Comparison of ENCODE assay signal across 11 cellular contexts in the genomic region with DNA sequence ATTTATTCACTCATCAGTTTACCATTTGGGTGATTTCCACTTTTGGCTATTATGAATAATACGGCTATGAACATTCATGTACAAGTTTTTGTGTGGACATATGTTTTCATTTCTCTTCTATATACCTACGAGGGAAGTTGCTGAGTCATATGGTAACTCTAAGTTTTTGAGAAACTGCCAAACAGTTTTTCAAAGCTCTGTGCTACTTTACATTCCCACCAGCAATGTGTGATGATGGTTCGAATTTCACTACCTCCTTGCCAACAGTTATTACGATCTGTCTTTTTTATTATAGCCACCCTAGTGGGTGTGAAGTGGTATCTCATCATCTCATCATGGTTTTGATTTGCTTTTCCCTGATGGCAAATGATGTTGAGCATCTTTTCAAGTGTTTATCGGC.
A peak's percentile ranks its signal among the peaks of the same experiment; 100 is the strongest.
DNase-seq lines count a peak whose midpoint lies in the region; ATAC-seq, FAIRE-seq and TF ChIP-seq lines count a peak whose summit lies in the region.
"Had no signal": no experiment of that assay in that cellular context is flagged by ENCODE, and none has a peak within 500 bp of the region (broad histone marks: within the 10 kb centered on the region; RNA-seq: fewer than 3 reads in every experiment).

No MANE protein-coding gene starts in this region.

- no peak for ATAC-seq in HG03442 (IDR thresholded peaks at IDR 0.05; ENCODE audit: unreplicated experiment)
- ATAC-seq in GM23338: no peak

- no peaks in the 10 kb centered on the region for H3K36me3 ChIP-seq in GM23338 (ENCODE audit: insufficient read depth)

- no peak overlapping the region for H2AFZ ChIP-seq in GM23338

- H3K27me3 ChIP-seq in GM23338 (ENCODE audit: insufficient read depth): no peaks in the 10 kb centered on the region

- TF ChIP-seq POLR2A in H54 (IDR thresholded peaks at IDR 0.05; ENCODE audit: low read depth, low read length): no peak

- no peak for TF ChIP-seq CTCF in GM23338 (conservative IDR thresholded peaks at IDR 0.05; ENCODE audit: low read depth in 2 of 2)

- no peaks in the 10 kb centered on the region for H3F3A ChIP-seq in GM23338 (replicated peaks; ENCODE audit: low read depth)

- no peaks in the 10 kb centered on the region for H3K79me2 ChIP-seq in GM23338 (replicated peaks; ENCODE audit: insufficient read depth)

- H3K4me3 ChIP-seq in GM23338: no peak overlapping the region

- DNase-seq in EL: peak; percentile 72
- DNase-seq in H54 (ENCODE audit: insufficient read length, low spot score): no peak
- peak; percentile 44 for DNase-seq in NCI-H446 treated with DMSO at 0.1 percent for 48 hours (lab: John Stamatoyannopoulos, UW)
- peak; percentile 91 for DNase-seq in fibroblast of peridontal ligament (ENCODE audit: extremely low read depth)
- no peak for DNase-seq in GM23338 (ENCODE audit: low spot score)
- DNase-seq in activated gamma-delta T cell (lab: John Stamatoyannopoulos, UW): no peak
- DNase-seq in glomerular visceral epithelial cell (ENCODE audit: extremely low spot score): no peak
- DNase-seq: activated CD4-positive, alpha-beta T cell treated with anti-CD3 and anti-CD28 coated beads, Interleukin-2, amount 50 U/mL, for 1 hour; islet precursor cell; NCI-H82 had no signal

- no peak overlapping the region for H3K27ac Mint-ChIP-seq in GM23338

- peaks cover 7% of the 10 kb centered on the region for H3K27me3 Mint-ChIP-seq in GM23338 (ENCODE audit: insufficient read depth, low read depth, poor library complexity)

- H3K9me3 Mint-ChIP-seq in GM23338: no peaks in the 10 kb centered on the region

- H3K4me1 Mint-ChIP-seq in GM23338: peaks cover 22% of the 10 kb centered on the region

- H3K9me2 ChIP-seq in GM23338 (ENCODE audit: insufficient read depth): no peaks in the 10 kb centered on the region

- peaks cover 16% of the 10 kb centered on the region for H3K4me1 ChIP-seq in GM23338 (ENCODE audit: insufficient read depth)

- no peak overlapping the region for H3K4me3 Mint-ChIP-seq in GM23338

- H3K27ac ChIP-seq in GM23338 (ENCODE audit: low read depth): no peak overlapping the region

- H3K4me2 ChIP-seq in GM23338: no peak overlapping the region

- peak; percentile 11 for FAIRE-seq in H54 (lab: Jason Lieb, UNC)

- H4K20me1 ChIP-seq in GM23338 (replicated peaks; ENCODE audit: insufficient read depth): no peaks in the 10 kb centered on the region

- no peaks in the 10 kb centered on the region for H3K36me3 Mint-ChIP-seq in GM23338 (ENCODE audit: low read depth)

TF ChIP-seq in GM23338, 12 proteins besides CTCF, POLR2A, EP300 and RAD21 (continues in another document):
- TF ChIP-seq POLR2AphosphoS5 (IDR thresholded peaks at IDR 0.05; ENCODE audit: low read depth) (no peak), EZH2 (IDR thresholded peaks at IDR 0.05; ENCODE audit: low read depth, unreplicated experiment) (no peak), ZNF114 (CRISPR knock-in tag; IDR thresholded peaks at IDR 0.05) (no peak), CREB1 (CRISPR knock-in tag; IDR thresholded peaks at IDR 0.05; ENCODE audit: low read depth) (no peak), ZNF331 (CRISPR knock-in tag; IDR thresholded peaks at IDR 0.05; ENCODE audit: low read depth) (no peak), JUNB (IDR thresholded peaks at IDR 0.05; ENCODE audit: unreplicated experiment) (no peak), STAT1 (IDR thresholded peaks at IDR 0.05; ENCODE audit: unreplicated experiment) (no peak), NANOG (IDR thresholded peaks at IDR 0.05; ENCODE audit: borderline replicate concordance) (no peak)
- TF ChIP-seq, protein P1, sequence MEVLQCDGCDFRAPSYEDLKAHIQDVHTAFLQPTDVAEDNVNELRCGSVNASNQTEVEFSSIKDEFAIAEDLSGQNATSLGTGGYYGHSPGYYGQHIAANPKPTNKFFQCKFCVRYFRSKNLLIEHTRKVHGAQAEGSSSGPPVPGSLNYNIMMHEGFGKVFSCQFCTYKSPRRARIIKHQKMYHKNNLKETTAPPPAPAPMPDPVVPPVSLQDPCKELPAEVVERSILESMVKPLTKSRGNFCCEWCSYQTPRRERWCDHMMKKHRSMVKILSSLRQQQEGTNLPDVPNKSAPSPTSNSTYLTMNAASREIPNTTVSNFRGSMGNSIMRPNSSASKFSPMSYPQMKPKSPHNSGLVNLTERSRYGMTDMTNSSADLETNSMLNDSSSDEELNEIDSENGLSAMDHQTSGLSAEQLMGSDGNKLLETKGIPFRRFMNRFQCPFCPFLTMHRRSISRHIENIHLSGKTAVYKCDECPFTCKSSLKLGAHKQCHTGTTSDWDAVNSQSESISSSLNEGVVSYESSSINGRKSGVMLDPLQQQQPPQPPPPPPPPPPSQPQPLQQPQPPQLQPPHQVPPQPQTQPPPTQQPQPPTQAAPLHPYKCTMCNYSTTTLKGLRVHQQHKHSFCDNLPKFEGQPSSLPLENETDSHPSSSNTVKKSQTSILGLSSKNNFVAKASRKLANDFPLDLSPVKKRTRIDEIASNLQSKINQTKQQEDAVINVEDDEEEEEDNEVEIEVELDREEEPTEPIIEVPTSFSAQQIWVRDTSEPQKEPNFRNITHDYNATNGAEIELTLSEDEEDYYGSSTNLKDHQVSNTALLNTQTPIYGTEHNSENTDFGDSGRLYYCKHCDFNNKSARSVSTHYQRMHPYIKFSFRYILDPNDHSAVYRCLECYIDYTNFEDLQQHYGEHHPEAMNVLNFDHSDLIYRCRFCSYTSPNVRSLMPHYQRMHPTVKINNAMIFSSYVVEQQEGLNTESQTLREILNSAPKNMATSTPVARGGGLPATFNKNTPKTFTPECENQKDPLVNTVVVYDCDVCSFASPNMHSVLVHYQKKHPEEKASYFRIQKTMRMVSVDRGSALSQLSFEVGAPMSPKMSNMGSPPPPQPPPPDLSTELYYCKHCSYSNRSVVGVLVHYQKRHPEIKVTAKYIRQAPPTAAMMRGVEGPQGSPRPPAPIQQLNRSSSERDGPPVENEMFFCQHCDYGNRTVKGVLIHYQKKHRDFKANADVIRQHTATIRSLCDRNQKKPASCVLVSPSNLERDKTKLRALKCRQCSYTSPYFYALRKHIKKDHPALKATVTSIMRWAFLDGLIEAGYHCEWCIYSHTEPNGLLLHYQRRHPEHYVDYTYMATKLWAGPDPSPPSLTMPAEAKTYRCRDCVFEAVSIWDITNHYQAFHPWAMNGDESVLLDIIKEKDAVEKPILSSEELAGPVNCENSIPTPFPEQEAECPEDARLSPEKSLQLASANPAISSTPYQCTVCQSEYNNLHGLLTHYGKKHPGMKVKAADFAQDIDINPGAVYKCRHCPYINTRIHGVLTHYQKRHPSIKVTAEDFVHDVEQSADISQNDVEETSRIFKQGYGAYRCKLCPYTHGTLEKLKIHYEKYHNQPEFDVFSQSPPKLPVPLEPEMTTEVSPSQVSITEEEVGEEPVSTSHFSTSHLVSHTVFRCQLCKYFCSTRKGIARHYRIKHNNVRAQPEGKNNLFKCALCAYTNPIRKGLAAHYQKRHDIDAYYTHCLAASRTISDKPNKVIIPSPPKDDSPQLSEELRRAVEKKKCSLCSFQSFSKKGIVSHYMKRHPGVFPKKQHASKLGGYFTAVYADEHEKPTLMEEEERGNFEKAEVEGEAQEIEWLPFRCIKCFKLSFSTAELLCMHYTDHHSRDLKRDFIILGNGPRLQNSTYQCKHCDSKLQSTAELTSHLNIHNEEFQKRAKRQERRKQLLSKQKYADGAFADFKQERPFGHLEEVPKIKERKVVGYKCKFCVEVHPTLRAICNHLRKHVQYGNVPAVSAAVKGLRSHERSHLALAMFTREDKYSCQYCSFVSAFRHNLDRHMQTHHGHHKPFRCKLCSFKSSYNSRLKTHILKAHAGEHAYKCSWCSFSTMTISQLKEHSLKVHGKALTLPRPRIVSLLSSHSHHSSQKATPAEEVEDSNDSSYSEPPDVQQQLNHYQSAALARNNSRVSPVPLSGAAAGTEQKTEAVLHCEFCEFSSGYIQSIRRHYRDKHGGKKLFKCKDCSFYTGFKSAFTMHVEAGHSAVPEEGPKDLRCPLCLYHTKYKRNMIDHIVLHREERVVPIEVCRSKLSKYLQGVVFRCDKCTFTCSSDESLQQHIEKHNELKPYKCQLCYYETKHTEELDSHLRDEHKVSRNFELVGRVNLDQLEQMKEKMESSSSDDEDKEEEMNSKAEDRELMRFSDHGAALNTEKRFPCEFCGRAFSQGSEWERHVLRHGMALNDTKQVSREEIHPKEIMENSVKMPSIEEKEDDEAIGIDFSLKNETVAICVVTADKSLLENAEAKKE (CRISPR knock-in tag; IDR thresholded peaks at IDR 0.05): no peak
- TF ChIP-seq, protein P2, sequence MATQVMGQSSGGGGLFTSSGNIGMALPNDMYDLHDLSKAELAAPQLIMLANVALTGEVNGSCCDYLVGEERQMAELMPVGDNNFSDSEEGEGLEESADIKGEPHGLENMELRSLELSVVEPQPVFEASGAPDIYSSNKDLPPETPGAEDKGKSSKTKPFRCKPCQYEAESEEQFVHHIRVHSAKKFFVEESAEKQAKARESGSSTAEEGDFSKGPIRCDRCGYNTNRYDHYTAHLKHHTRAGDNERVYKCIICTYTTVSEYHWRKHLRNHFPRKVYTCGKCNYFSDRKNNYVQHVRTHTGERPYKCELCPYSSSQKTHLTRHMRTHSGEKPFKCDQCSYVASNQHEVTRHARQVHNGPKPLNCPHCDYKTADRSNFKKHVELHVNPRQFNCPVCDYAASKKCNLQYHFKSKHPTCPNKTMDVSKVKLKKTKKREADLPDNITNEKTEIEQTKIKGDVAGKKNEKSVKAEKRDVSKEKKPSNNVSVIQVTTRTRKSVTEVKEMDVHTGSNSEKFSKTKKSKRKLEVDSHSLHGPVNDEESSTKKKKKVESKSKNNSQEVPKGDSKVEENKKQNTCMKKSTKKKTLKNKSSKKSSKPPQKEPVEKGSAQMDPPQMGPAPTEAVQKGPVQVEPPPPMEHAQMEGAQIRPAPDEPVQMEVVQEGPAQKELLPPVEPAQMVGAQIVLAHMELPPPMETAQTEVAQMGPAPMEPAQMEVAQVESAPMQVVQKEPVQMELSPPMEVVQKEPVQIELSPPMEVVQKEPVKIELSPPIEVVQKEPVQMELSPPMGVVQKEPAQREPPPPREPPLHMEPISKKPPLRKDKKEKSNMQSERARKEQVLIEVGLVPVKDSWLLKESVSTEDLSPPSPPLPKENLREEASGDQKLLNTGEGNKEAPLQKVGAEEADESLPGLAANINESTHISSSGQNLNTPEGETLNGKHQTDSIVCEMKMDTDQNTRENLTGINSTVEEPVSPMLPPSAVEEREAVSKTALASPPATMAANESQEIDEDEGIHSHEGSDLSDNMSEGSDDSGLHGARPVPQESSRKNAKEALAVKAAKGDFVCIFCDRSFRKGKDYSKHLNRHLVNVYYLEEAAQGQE (IDR thresholded peaks at IDR 0.05; ENCODE audit: unreplicated experiment): no peak
- TF ChIP-seq, protein P3, sequence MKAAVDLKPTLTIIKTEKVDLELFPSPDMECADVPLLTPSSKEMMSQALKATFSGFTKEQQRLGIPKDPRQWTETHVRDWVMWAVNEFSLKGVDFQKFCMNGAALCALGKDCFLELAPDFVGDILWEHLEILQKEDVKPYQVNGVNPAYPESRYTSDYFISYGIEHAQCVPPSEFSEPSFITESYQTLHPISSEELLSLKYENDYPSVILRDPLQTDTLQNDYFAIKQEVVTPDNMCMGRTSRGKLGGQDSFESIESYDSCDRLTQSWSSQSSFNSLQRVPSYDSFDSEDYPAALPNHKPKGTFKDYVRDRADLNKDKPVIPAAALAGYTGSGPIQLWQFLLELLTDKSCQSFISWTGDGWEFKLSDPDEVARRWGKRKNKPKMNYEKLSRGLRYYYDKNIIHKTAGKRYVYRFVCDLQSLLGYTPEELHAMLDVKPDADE (IDR thresholded peaks at IDR 0.05): no peak

Comparison
In these comparisons a context has a peak if more than half of its experiments do, and no peak if none do; other contexts are left out.
1. DNase-seq: peak in EL (single experiment), NCI-H446 treated with DMSO at 0.1 percent for 48 hours (single experiment) and fibroblast of peridontal ligament (single experiment); none in H54 (single experiment), GM23338 (single experiment), activated gamma-delta T cell (single experiment) and glomerular visceral epithelial cell (single experiment).